In genomic region chr13:31314961-31315360, GRCh38 we compare ENCODE assay signal across 9 cellular contexts.
"Had no signal": no experiment of that assay in that cellular context is flagged by ENCODE, and none has a peak within 500 bp of the region (broad histone marks: within the 10 kb centered on the region; RNA-seq: fewer than 3 reads in every experiment).

No MANE protein-coding gene starts in this region.

- H3K4me1 Mint-ChIP-seq: GM23338, H9 had no signal

- H3K4me3 Mint-ChIP-seq: GM23338, H9, HFFc6 had no signal

- H2AFZ ChIP-seq: GM23338 had no signal

- H3K4me3 ChIP-seq: GM23338 had no signal

- FAIRE-seq: H1, H54, HTR-8/SVneo had no signal

- ATAC-seq: GM23338 had no signal

- DNase-seq: H9, HCEC 1CT, HFFc6, IMR-90, KBM-7 had no signal

- H3K4me2 ChIP-seq: GM23338 had no signal

- H3K27ac Mint-ChIP-seq: GM23338, H9, HFFc6 had no signal
